In the genomic region with DNA sequence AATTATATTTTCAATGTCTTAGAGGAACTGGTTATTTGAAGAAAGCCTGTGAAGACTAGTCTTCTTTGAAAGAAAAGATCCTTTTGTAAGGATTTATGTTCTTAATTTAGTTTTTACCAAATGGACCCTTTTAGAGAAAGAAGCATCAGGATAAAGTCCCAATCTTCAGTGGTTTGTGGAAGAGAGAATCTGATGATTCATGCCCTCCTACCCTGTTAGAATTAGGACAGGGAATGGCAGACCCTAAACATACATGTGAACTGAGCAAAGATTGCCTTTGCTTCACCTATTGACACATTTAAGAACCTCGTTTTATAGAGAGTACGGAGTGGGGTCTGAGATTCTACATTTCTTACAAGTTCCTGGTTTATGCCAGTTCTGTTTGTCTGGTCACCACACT, we compare ENCODE assay signal across 10 cellular contexts. TPM values are rescaled to one million over a fixed set of nuclear protein-coding genes. Genes with fewer than 3 reads are reported as not detected.
"Had no signal": no experiment of that assay in that cellular context is flagged by ENCODE, and none has a peak within 500 bp of the region (broad histone marks: within the 10 kb centered on the region; RNA-seq: fewer than 3 reads in every experiment).

No MANE protein-coding gene starts in this region.

- FAIRE-seq: HepG2, HTR-8/SVneo had no signal

- H3K9ac ChIP-seq: KMS-11 had no signal

- ATAC-seq: HepG2 had no signal

- H3K27ac ChIP-seq: HL-60, KMS-11 had no signal

- DNase-seq: IMR-90, Karpas-422, KBM-7, KG1 had no signal

- H3K4me2 ChIP-seq: KMS-11 had no signal

RNA-seq across cellular contexts. Expression of gene TMEFF1, which starts 20.1 kb away (rescaled TPM):
- total RNA-seq: HT-29 had no signal
- polyA plus RNA-seq: IgD-negative memory B cell had no signal
